Comparison of ENCODE assay signal across 2 cellular contexts in genomic region chr4:177159600-177159999, GRCh38.
TF ChIP-seq lines count a peak whose summit lies in the region.

No MANE protein-coding gene starts in this region.

TF ChIP-seq in HCT116, 20 proteins besides CTCF, POLR2A, EP300 and RAD21 (continued from another document):
- no peak for TF ChIP-seq ZNF274 (IDR thresholded peaks at IDR 0.05; ENCODE audit: low read depth, low read length)
- TF ChIP-seq ZBTB33 (IDR thresholded peaks at IDR 0.05; ENCODE audit: extremely low read depth, insufficient replicate concordance, low read length), result no peak
- TF ChIP-seq YY1 (IDR thresholded peaks at IDR 0.05; ENCODE audit: extremely low read depth, insufficient replicate concordance, low read depth, low read length), result no peak
- TF ChIP-seq EZH2phosphoT487 (IDR thresholded peaks at IDR 0.05; ENCODE audit: borderline replicate concordance), result no peak
- TF ChIP-seq TCF7L2 (IDR thresholded peaks at IDR 0.05; ENCODE audit: borderline replicate concordance, extremely low read depth, insufficient read depth, insufficient read length), result no peak
- TF ChIP-seq SIN3A (IDR thresholded peaks at IDR 0.05; ENCODE audit: low read depth), result no peak
- no peak for TF ChIP-seq MAX (IDR thresholded peaks at IDR 0.05)
- no peak for TF ChIP-seq REST (IDR thresholded peaks at IDR 0.05; ENCODE audit: low read depth)
- TF ChIP-seq JUND (IDR thresholded peaks at IDR 0.05), result no peak
- no peak for TF ChIP-seq FOSL1 (IDR thresholded peaks at IDR 0.05; ENCODE audit: low read depth)
- no peak for TF ChIP-seq ATF3 (IDR thresholded peaks at IDR 0.05)
- TF ChIP-seq POLR2AphosphoS5 (IDR thresholded peaks at IDR 0.05; ENCODE audit: low read depth, low read length), result no peak
- TF ChIP-seq SP1 (IDR thresholded peaks at IDR 0.05; ENCODE audit: low read depth), result no peak
- TF ChIP-seq EGR1 (IDR thresholded peaks at IDR 0.05; ENCODE audit: low read depth), result no peak
- no peak for TF ChIP-seq EZH2 (IDR thresholded peaks at IDR 0.05)

TF ChIP-seq in K562, 482 proteins besides CTCF, POLR2A, EP300 and RAD21 (continued from another document):
- no peak for TF ChIP-seq CUX1 (CRISPR knock-in tag; IDR thresholded peaks at IDR 0.05)
- TF ChIP-seq HLTF (IDR thresholded peaks at IDR 0.05), result no peak
- no peak for TF ChIP-seq TBL1XR1 (IDR thresholded peaks at IDR 0.05; ENCODE audit: low read length in 2 of 2)
- TF ChIP-seq LARP7 (IDR thresholded peaks at IDR 0.05), result no peak
- no peak for TF ChIP-seq DPF2 (IDR thresholded peaks at IDR 0.05)
- no peak for TF ChIP-seq MCM5 (IDR thresholded peaks at IDR 0.05; ENCODE audit: low read depth)
- TF ChIP-seq RBFOX2 (IDR thresholded peaks at IDR 0.05; ENCODE audit: low read depth, low read length), result no peak
- TF ChIP-seq ZNF282 (CRISPR knock-in tag; IDR thresholded peaks at IDR 0.05), result no peak
- TF ChIP-seq THRA (IDR thresholded peaks at IDR 0.05), result no peak
- no peak for TF ChIP-seq BCL6 (CRISPR knock-in tag; IDR thresholded peaks at IDR 0.05)
- no peak for TF ChIP-seq BACH1 (tag; IDR thresholded peaks at IDR 0.05)
- no peak for TF ChIP-seq ZNF717 (CRISPR knock-in tag; IDR thresholded peaks at IDR 0.05)
